Comparison of ENCODE assay signal across 20 cellular contexts in genomic region chr20:36315545-36316351, GRCh38. TPM values are rescaled to one million over a fixed set of nuclear protein-coding genes. Genes with fewer than 3 reads are reported as not detected.
DNase-seq lines count a peak whose midpoint lies in the region; ATAC-seq and TF ChIP-seq lines count a peak whose summit lies in the region.
"Had no signal": no experiment of that assay in that cellular context is flagged by ENCODE, and none has a peak within 500 bp of the region (broad histone marks: within the 10 kb centered on the region; RNA-seq: fewer than 3 reads in every experiment).

No MANE protein-coding gene starts in this region.

- H3K4me1 Mint-ChIP-seq in activated CD4-positive, alpha-beta memory T cell treated with anti-CD3 and anti-CD28 coated beads for 36 hours (ENCODE audit: low read depth), result no peaks in the 10 kb centered on the region
- no peaks in the 10 kb centered on the region for H3K4me1 Mint-ChIP-seq in activated CD4-positive, alpha-beta memory T cell treated with anti-CD3 and anti-CD28 coated beads, Interleukin-2, amount 10 ng/mL, durations not matched to agents 7 days and 5 days
- no peaks in the 10 kb centered on the region for H3K4me1 Mint-ChIP-seq in chondrocyte (ENCODE audit: low read depth)
- H3K4me1 Mint-ChIP-seq: stimulated activated memory B cell treated with anti-CD40 and anti-IgM and Interleukin-4, amounts not matched to agents 10 μg/mL and 1 μg/mL and 100 μg/mL, for 72 hours had no signal

- ATAC-seq in GM21786 (IDR thresholded peaks at IDR 0.05; ENCODE audit: unreplicated experiment), result no peak
- ATAC-seq: effector memory CD8-positive, alpha-beta T cell; stimulated activated memory B cell treated with anti-CD40 and anti-IgM and Interleukin-4, amounts not matched to agents 10 μg/mL and 1 μg/mL and 100 μg/mL, for 72 hours had no signal

- H3K27me3 Mint-ChIP-seq in activated CD4-positive, alpha-beta memory T cell treated with anti-CD3 and anti-CD28 coated beads for 36 hours, result peaks cover 7% of the 10 kb centered on the region
- H3K27me3 Mint-ChIP-seq in activated CD4-positive, alpha-beta memory T cell treated with anti-CD3 and anti-CD28 coated beads, Interleukin-2, amount 10 ng/mL, durations not matched to agents 7 days and 5 days, result no peaks in the 10 kb centered on the region
- peaks cover 39% of the 10 kb centered on the region for H3K27me3 Mint-ChIP-seq in chondrocyte (ENCODE audit: low read depth)

- H3K27me3 ChIP-seq in Karpas-422 (ENCODE audit: low read length), result no peaks in the 10 kb centered on the region
- H3K27me3 ChIP-seq: testis had no signal

- no peaks in the 10 kb centered on the region for H3K36me3 Mint-ChIP-seq in activated CD4-positive, alpha-beta memory T cell treated with anti-CD3 and anti-CD28 coated beads for 36 hours
- H3K36me3 Mint-ChIP-seq in activated CD4-positive, alpha-beta memory T cell treated with anti-CD3 and anti-CD28 coated beads, Interleukin-2, amount 10 ng/mL, durations not matched to agents 7 days and 5 days (ENCODE audit: low read depth), result no peaks in the 10 kb centered on the region
- no peaks in the 10 kb centered on the region for H3K36me3 Mint-ChIP-seq in chondrocyte (ENCODE audit: low read depth)
- H3K36me3 Mint-ChIP-seq: natural killer cell treated with Interleukin-12 subunit alpha and Interleukin-12 subunit beta and Interleukin-15 and Interleukin-18, amount 100 ng/mL, for 72 hours; stimulated activated memory B cell treated with anti-CD40 and anti-IgM and Interleukin-4, amounts not matched to agents 10 μg/mL and 1 μg/mL and 100 μg/mL, for 72 hours had no signal

- H3K27ac ChIP-seq in Karpas-422 (ENCODE audit: low read length), result no peak overlapping the region
- H3K27ac ChIP-seq: testis had no signal

- peak; percentile 5 for DNase-seq in activated CD4-positive, alpha-beta memory T cell treated with anti-CD3 and anti-CD28 coated beads for 36 hours
- DNase-seq in activated CD4-positive, alpha-beta memory T cell treated with anti-CD3 and anti-CD28 coated beads, Interleukin-2, amount 10 ng/mL, durations not matched to agents 7 days and 5 days, result no peak
- DNase-seq in NCI-H2029 treated with DMSO at 0.1 percent for 48 hours (lab: John Stamatoyannopoulos, UW), result peak; percentile 15
- DNase-seq in chondrocyte (ENCODE audit: low spot score), result peak; percentile 60
- DNase-seq in retina, result peak; percentile 18
- DNase-seq in dedifferentiated amniotic fluid mesenchymal stem cell (ENCODE audit: extremely low spot score), result no peak
- DNase-seq in Karpas-422, result no peak
- DNase-seq: activated CD4-positive, alpha-beta T cell treated with anti-CD3 and anti-CD28 coated beads for 48 hours; activated naive CD4-positive, alpha-beta T cell treated with anti-CD3 and anti-CD28 coated beads for 36 hours; activated T-cell treated with anti-CD3 and anti-CD28 coated beads for 4 hours; C1 segment of cervical spinal cord; effector memory CD8-positive, alpha-beta T cell; glutamatergic neuron; midbrain; NCI-H510A; stimulated activated CD4-positive, alpha-beta T cell treated with anti-CD3 and anti-CD28 coated beads, Interleukin-1b, Interleukin-23, amount 100 ng/mL, for 48 hours; testis had no signal

- no peak overlapping the region for H3K4me3 ChIP-seq in Karpas-422 (ENCODE audit: low read length)
- H3K4me3 ChIP-seq: testis had no signal

- no peak overlapping the region for H2AFZ ChIP-seq in Karpas-422 (ENCODE audit: low read length)

- no peaks in the 10 kb centered on the region for H3K9me2 ChIP-seq in Karpas-422 (replicated peaks; ENCODE audit: insufficient read depth, low read length)

- H3K4me2 ChIP-seq in Karpas-422 (ENCODE audit: low read depth, low read length, poor library complexity, severe bottlenecking), result no peak overlapping the region

- no peak overlapping the region for H3K9ac ChIP-seq in Karpas-422 (ENCODE audit: low read length)

- POLR2A ChIA-PET in activated CD4-positive, alpha-beta memory T cell treated with anti-CD3 and anti-CD28 coated beads for 36 hours (lab: Charles Lee), result no interaction called here
- POLR2A ChIA-PET in activated CD4-positive, alpha-beta memory T cell treated with anti-CD3 and anti-CD28 coated beads, Interleukin-2, amount 10 ng/mL, durations not matched to agents 7 days and 5 days (lab: Charles Lee), result interaction anchor here (1.5 kb wide), 1 partner anchor 61 kb away, joined by 4 read pairs; no protein-coding TSS in a partner anchor

- H3K9me3 Mint-ChIP-seq in activated CD4-positive, alpha-beta memory T cell treated with anti-CD3 and anti-CD28 coated beads for 36 hours, result no peaks in the 10 kb centered on the region
- no peaks in the 10 kb centered on the region for H3K9me3 Mint-ChIP-seq in activated CD4-positive, alpha-beta memory T cell treated with anti-CD3 and anti-CD28 coated beads, Interleukin-2, amount 10 ng/mL, durations not matched to agents 7 days and 5 days
- H3K9me3 Mint-ChIP-seq in chondrocyte (ENCODE audit: low read depth), result no peaks in the 10 kb centered on the region
- H3K9me3 Mint-ChIP-seq: activated naive CD4-positive, alpha-beta T cell treated with anti-CD3 and anti-CD28 coated beads for 36 hours; effector memory CD8-positive, alpha-beta T cell; natural killer cell treated with Interleukin-12 subunit alpha and Interleukin-12 subunit beta and Interleukin-15 and Interleukin-18, amount 100 ng/mL, for 72 hours had no signal

- intact Hi-C loops in activated CD4-positive, alpha-beta memory T cell treated with anti-CD3 and anti-CD28 coated beads for 36 hours (cut with micrococcal nuclease), result no loop called here

- no peaks in the 10 kb centered on the region for H3K36me3 ChIP-seq in Karpas-422 (ENCODE audit: insufficient read depth, low read length)

- H3K9me3 ChIP-seq in Karpas-422 (ENCODE audit: low read length), result no peaks in the 10 kb centered on the region
- H3K9me3 ChIP-seq: testis had no signal

- CTCF ChIA-PET in activated CD4-positive, alpha-beta memory T cell treated with anti-CD3 and anti-CD28 coated beads for 36 hours (lab: Charles Lee), result no interaction called here
- CTCF ChIA-PET in activated CD4-positive, alpha-beta memory T cell treated with anti-CD3 and anti-CD28 coated beads, Interleukin-2, amount 10 ng/mL, durations not matched to agents 7 days and 5 days (lab: Charles Lee), result no interaction called here

- no peak overlapping the region for H3K27ac Mint-ChIP-seq in activated CD4-positive, alpha-beta memory T cell treated with anti-CD3 and anti-CD28 coated beads for 36 hours
- no peak overlapping the region for H3K27ac Mint-ChIP-seq in activated CD4-positive, alpha-beta memory T cell treated with anti-CD3 and anti-CD28 coated beads, Interleukin-2, amount 10 ng/mL, durations not matched to agents 7 days and 5 days
- H3K27ac Mint-ChIP-seq in chondrocyte (ENCODE audit: unreplicated experiment), result no peak overlapping the region
- H3K27ac Mint-ChIP-seq: activated naive CD4-positive, alpha-beta T cell treated with anti-CD3 and anti-CD28 coated beads for 36 hours; effector memory CD8-positive, alpha-beta T cell; natural killer cell treated with Interleukin-12 subunit alpha and Interleukin-12 subunit beta and Interleukin-15 and Interleukin-18, amount 100 ng/mL, for 72 hours; stimulated activated memory B cell treated with anti-CD40 and anti-IgM and Interleukin-4, amounts not matched to agents 10 μg/mL and 1 μg/mL and 100 μg/mL, for 72 hours had no signal

- no peak overlapping the region for H3K4me3 Mint-ChIP-seq in activated CD4-positive, alpha-beta memory T cell treated with anti-CD3 and anti-CD28 coated beads for 36 hours
- H3K4me3 Mint-ChIP-seq in activated CD4-positive, alpha-beta memory T cell treated with anti-CD3 and anti-CD28 coated beads, Interleukin-2, amount 10 ng/mL, durations not matched to agents 7 days and 5 days, result no peak overlapping the region
- no peak overlapping the region for H3K4me3 Mint-ChIP-seq in chondrocyte (ENCODE audit: unreplicated experiment)
- H3K4me3 Mint-ChIP-seq: activated naive CD4-positive, alpha-beta T cell treated with anti-CD3 and anti-CD28 coated beads for 36 hours; effector memory CD8-positive, alpha-beta T cell; natural killer cell treated with Interleukin-12 subunit alpha and Interleukin-12 subunit beta and Interleukin-15 and Interleukin-18, amount 100 ng/mL, for 72 hours; stimulated activated memory B cell treated with anti-CD40 and anti-IgM and Interleukin-4, amounts not matched to agents 10 μg/mL and 1 μg/mL and 100 μg/mL, for 72 hours had no signal

- no peaks in the 10 kb centered on the region for H3K4me1 ChIP-seq in Karpas-422 (ENCODE audit: low read length)
- H3K4me1 ChIP-seq: testis had no signal

- H4K20me1 ChIP-seq in Karpas-422 (ENCODE audit: insufficient read depth, low read depth, low read length), result no peaks in the 10 kb centered on the region

- TF ChIP-seq CTCF in chondrocyte (IDR thresholded peaks at IDR 0.05), result no peak

- no peaks in the 10 kb centered on the region for H3K79me2 ChIP-seq in Karpas-422 (ENCODE audit: low read length)

RNA-seq across cellular contexts. Expression of gene DLGAP4, which starts 9.6 kb away (rescaled TPM):
- 10 to 100 TPM; 18.5 to 18.8 TPM for total RNA-seq in activated CD4-positive, alpha-beta memory T cell treated with anti-CD3 and anti-CD28 coated beads for 36 hours
- 10 to 100 TPM; 40.2 to 44.2 TPM for total RNA-seq in activated CD4-positive, alpha-beta memory T cell treated with anti-CD3 and anti-CD28 coated beads, Interleukin-2, amount 10 ng/mL, durations not matched to agents 7 days and 5 days
- 140 to 165 TPM (median 161 TPM) in 3 replicates for total RNA-seq in chondrocyte
- total RNA-seq in Karpas-422 (2014; rRNA removed; shearing (Covaris generic); ENCODE audit: low replicate concordance), result 7.5 and 7.6 TPM in 2 replicates

Comparison
In these comparisons a context has a peak if more than half of its experiments do, and no peak if none do; other contexts are left out.
1. DNase-seq: peak in activated CD4-positive, alpha-beta memory T cell treated with anti-CD3 and anti-CD28 coated beads for 36 hours (single experiment), NCI-H2029 treated with DMSO at 0.1 percent for 48 hours (single experiment), chondrocyte (single experiment) and retina (single experiment); none in activated CD4-positive, alpha-beta memory T cell treated with anti-CD3 and anti-CD28 coated beads, Interleukin-2, amount 10 ng/mL, durations not matched to agents 7 days and 5 days (single experiment), dedifferentiated amniotic fluid mesenchymal stem cell (single experiment) and Karpas-422 (single experiment).